Comparison of ENCODE assay signal across 8 cellular contexts in the genomic region with DNA sequence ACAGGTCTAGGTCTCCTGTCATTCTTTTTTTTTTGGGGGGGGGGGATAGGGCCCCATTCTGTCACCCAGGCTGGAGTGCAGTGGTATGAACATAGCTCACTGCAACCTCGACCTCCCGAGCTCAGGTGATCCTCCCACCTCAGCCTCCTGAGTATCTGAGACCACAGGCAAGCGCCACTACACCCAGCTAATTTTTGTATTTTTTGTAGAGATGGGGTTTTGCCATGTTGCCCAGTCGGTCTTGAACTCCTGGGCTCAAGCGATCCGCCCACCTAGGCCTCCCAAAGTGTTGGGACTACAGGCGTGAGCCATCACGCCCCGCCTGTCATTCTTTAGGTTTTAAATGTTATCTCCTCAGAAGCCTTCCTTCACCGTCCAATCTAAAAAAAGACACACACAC. TPM values are rescaled to one million over a fixed set of nuclear protein-coding genes. Genes with fewer than 3 reads are reported as not detected.
DNase-seq lines count a peak whose midpoint lies in the region; ATAC-seq and TF ChIP-seq lines count a peak whose summit lies in the region.

No MANE protein-coding gene starts in this region.

- DNase-seq in activated CD8-positive, alpha-beta memory T cell treated with anti-CD3 and anti-CD28 coated beads, Interleukin-2, amount 10 ng/mL, durations not matched to agents 7 days and 5 days: no peak
- no peak for DNase-seq in activated CD8-positive, alpha-beta memory T cell treated with anti-CD3 and anti-CD28 coated beads, Interleukin-2, amount 50 U/mL, for 48 hours
- DNase-seq in lower lobe of right lung (no peak), transverse colon (no peak), NCI-H524 (lab: John Stamatoyannopoulos, UW) (no peak), iPS-NIHi11 (ENCODE audit: low spot score) (no peak)

- ATAC-seq in activated CD8-positive, alpha-beta memory T cell treated with anti-CD3 and anti-CD28 coated beads, Interleukin-2, amount 10 ng/mL, durations not matched to agents 7 days and 5 days: no peak
- ATAC-seq in lower lobe of right lung: no peak
- no peak for ATAC-seq in HG03175 (IDR thresholded peaks at IDR 0.05; ENCODE audit: unreplicated experiment)

- H3K4me3 Mint-ChIP-seq in activated CD8-positive, alpha-beta memory T cell treated with anti-CD3 and anti-CD28 coated beads, Interleukin-2, amount 10 ng/mL, durations not matched to agents 7 days and 5 days: peak overlapping the region; percentile 94
- H3K4me3 Mint-ChIP-seq in brain: peak overlapping the region; percentile 94 to 100 (median 98)

- TF ChIP-seq EP300 in transverse colon (IDR thresholded peaks at IDR 0.05; ENCODE audit: low read depth): no peak

- peaks cover 37% of the 10 kb centered on the region for H3K36me3 ChIP-seq in lower lobe of right lung
- peaks cover 0 to 31% (median 12%) of the 10 kb centered on the region in 4 donors for H3K36me3 ChIP-seq in transverse colon

- H3K27me3 Mint-ChIP-seq in activated CD8-positive, alpha-beta memory T cell treated with anti-CD3 and anti-CD28 coated beads, Interleukin-2, amount 10 ng/mL, durations not matched to agents 7 days and 5 days: no peaks in the 10 kb centered on the region
- H3K27me3 Mint-ChIP-seq in brain: peaks cover 11% of the 10 kb centered on the region

- intact Hi-C loops in lower lobe of right lung (cut with DNase I): no loop called here
- intact Hi-C loops in transverse colon (cut with DNase I; ENCODE audit: low total_unique reads): no loop called here

- H3K4me1 Mint-ChIP-seq in activated CD8-positive, alpha-beta memory T cell treated with anti-CD3 and anti-CD28 coated beads, Interleukin-2, amount 10 ng/mL, durations not matched to agents 7 days and 5 days: peaks cover 32% of the 10 kb centered on the region
- peaks cover 33% of the 10 kb centered on the region for H3K4me1 Mint-ChIP-seq in brain

- H3K4me1 ChIP-seq in lower lobe of right lung: peaks cover 22% of the 10 kb centered on the region
- H3K4me1 ChIP-seq in transverse colon: peaks cover 11 to 23% (median 19%) of the 10 kb centered on the region in 4 donors

- CTCF ChIA-PET in activated CD8-positive, alpha-beta memory T cell treated with anti-CD3 and anti-CD28 coated beads, Interleukin-2, amount 10 ng/mL, durations not matched to agents 7 days and 5 days (lab: Charles Lee): interaction anchor here (0.6 to 7.8 kb wide), 6 partner anchors 11 to 375 kb away, joined by 3 to 64 read pairs (median 4); a partner anchor contains a TSS

- peaks cover 42% of the 10 kb centered on the region for H3K36me3 Mint-ChIP-seq in activated CD8-positive, alpha-beta memory T cell treated with anti-CD3 and anti-CD28 coated beads, Interleukin-2, amount 10 ng/mL, durations not matched to agents 7 days and 5 days
- H3K36me3 Mint-ChIP-seq in brain: peaks cover 46% of the 10 kb centered on the region

- in situ Hi-C loops in transverse colon (cut with MboI; ENCODE audit: low pct_ligation_motif_present in 1 of 4, low pct_unique_long_range_greater_than_20kb in 1 of 4, low sequenced_read_pairs in 3 of 4): no loop called here

- peak overlapping the region; percentile 99 for H3K27ac Mint-ChIP-seq in activated CD8-positive, alpha-beta memory T cell treated with anti-CD3 and anti-CD28 coated beads, Interleukin-2, amount 10 ng/mL, durations not matched to agents 7 days and 5 days
- peak overlapping the region; percentile 97 to 100 (median 99) for H3K27ac Mint-ChIP-seq in brain

- H3K27ac ChIP-seq in lower lobe of right lung: peak overlapping the region; percentile 92
- H3K27ac ChIP-seq in transverse colon: peak overlapping the region; percentile 87 to 97 (median 90)

- TF ChIP-seq CTCF in brain (conservative IDR thresholded peaks at IDR 0.05) (no peak), lower lobe of right lung (IDR thresholded peaks at IDR 0.05) (no peak), transverse colon (IDR thresholded peaks at IDR 0.05) (no peak)

- 23 to 26% methylated on average over 7 to 10 of the region's 10 CpGs for WGBS in transverse colon (ENCODE audit: low coverage in 1 of 2), 2 donors

- TF ChIP-seq POLR2A in transverse colon (IDR thresholded peaks at IDR 0.05): no peak

- H3K27me3 ChIP-seq in lower lobe of right lung (ENCODE audit: low read depth) (no peaks in the 10 kb centered on the region), transverse colon (no peaks in the 10 kb centered on the region)

- no peaks in the 10 kb centered on the region for H3K9me3 Mint-ChIP-seq in activated CD8-positive, alpha-beta memory T cell treated with anti-CD3 and anti-CD28 coated beads, Interleukin-2, amount 10 ng/mL, durations not matched to agents 7 days and 5 days (ENCODE audit: low read depth)
- no peaks in the 10 kb centered on the region for H3K9me3 Mint-ChIP-seq in brain

- no peaks in the 10 kb centered on the region for H3K9me3 ChIP-seq in lower lobe of right lung
- H3K9me3 ChIP-seq in transverse colon: no peaks in the 10 kb centered on the region

- H3K4me3 ChIP-seq in lower lobe of right lung: peak overlapping the region; percentile 76
- H3K4me3 ChIP-seq in transverse colon: peak overlapping the region; percentile 61 to 81 (median 70)

RNA-seq across cellular contexts. Expression of a gene that starts 0.8 kb away (rescaled TPM):
- 10 to 100 TPM; 65.7 to 81.8 TPM for total RNA-seq in activated CD8-positive, alpha-beta memory T cell treated with anti-CD3 and anti-CD28 coated beads, Interleukin-2, amount 10 ng/mL, durations not matched to agents 7 days and 5 days
- 81.3 TPM for polyA plus RNA-seq in brain (ENCODE audit: insufficient read depth, low read depth, low replicate concordance)
- 43.9 TPM for total RNA-seq in lower lobe of right lung
- 10 to 100 TPM in 3 of 4 donors, 1 to 10 TPM in 1; 4.9 to 97.5 (median 46.9) TPM for total RNA-seq in transverse colon

RNA-seq across cellular contexts. Expression of a gene that starts 0.8 kb away (rescaled TPM):
- 10 to 100 TPM; 34.0 to 40.8 TPM for total RNA-seq in activated CD8-positive, alpha-beta memory T cell treated with anti-CD3 and anti-CD28 coated beads, Interleukin-2, amount 10 ng/mL, durations not matched to agents 7 days and 5 days
- polyA plus RNA-seq in brain (ENCODE audit: insufficient read depth, low read depth, low replicate concordance): 6.0 TPM
- 1.8 TPM for total RNA-seq in lower lobe of right lung
- 1 to 10 TPM in 2 of 4 donors, not detected in 2; 1.4 to 1.6 TPM for total RNA-seq in transverse colon

RNA-seq across cellular contexts. Expression of a gene that starts 25.1 kb away (rescaled TPM):
- 10 to 100 TPM; 71.5 to 82.6 TPM for total RNA-seq in activated CD8-positive, alpha-beta memory T cell treated with anti-CD3 and anti-CD28 coated beads, Interleukin-2, amount 10 ng/mL, durations not matched to agents 7 days and 5 days
- 78.7 TPM for polyA plus RNA-seq in brain (ENCODE audit: insufficient read depth, low read depth, low replicate concordance)
- total RNA-seq in lower lobe of right lung (55.5 TPM), transverse colon (10 to 100 TPM; 45.0 to 96.9 (median 64.4) TPM)

RNA-seq across cellular contexts. Expression of a gene that starts 26.3 kb away (rescaled TPM):
- total RNA-seq in activated CD8-positive, alpha-beta memory T cell treated with anti-CD3 and anti-CD28 coated beads, Interleukin-2, amount 10 ng/mL, durations not matched to agents 7 days and 5 days: 10 to 100 TPM; 33.1 to 38.2 TPM
- 5.6 TPM for polyA plus RNA-seq in brain (ENCODE audit: insufficient read depth, low read depth, low replicate concordance)
- total RNA-seq in lower lobe of right lung: 19.3 TPM
- total RNA-seq in transverse colon: 10 to 100 TPM; 21.3 to 27.3 (median 22.0) TPM

RNA-seq across cellular contexts. Expression of a gene that starts 53.8 kb away (rescaled TPM):
- 10 to 100 TPM; 34.6 to 49.4 TPM for total RNA-seq in activated CD8-positive, alpha-beta memory T cell treated with anti-CD3 and anti-CD28 coated beads, Interleukin-2, amount 10 ng/mL, durations not matched to agents 7 days and 5 days
- polyA plus RNA-seq in brain (ENCODE audit: insufficient read depth, low read depth, low replicate concordance): 7.9 TPM
- total RNA-seq in lower lobe of right lung (70.4 TPM), transverse colon (100 to 1,000 TPM; 165 to 460 (median 190) TPM)

Comparison
In these comparisons a context has a peak if more than half of its experiments do, and no peak if none do; other contexts are left out.
1. RNA of a gene that starts 0.8 kb away (total RNA-seq): 34.0 to 40.8 TPM in activated CD8-positive, alpha-beta memory T cell treated with anti-CD3 and anti-CD28 coated beads, Interleukin-2, amount 10 ng/mL, durations not matched to agents 7 days and 5 days; 1.8 TPM in lower lobe of right lung (single experiment) and 1.4 to 1.6 TPM in transverse colon; every median in the first group is over 10 times any median in the second.